ENCODE assay signal across 21 cellular contexts in genomic region chr7:140297192-140297591, GRCh38.
"Had no signal": no experiment of that assay in that cellular context is flagged by ENCODE, and none has a peak within 500 bp of the region (broad histone marks: within the 10 kb centered on the region; RNA-seq: fewer than 3 reads in every experiment).

No MANE protein-coding gene starts in this region.

- FAIRE-seq: astrocyte, endometrium had no signal

- H3K27me3 ChIP-seq: adrenal gland, breast epithelium, gastrocnemius medialis, heart left ventricle, thyroid gland had no signal

- H3K36me3 ChIP-seq: adrenal gland, breast epithelium, gastrocnemius medialis, heart left ventricle, thyroid gland had no signal

- H3K9me3 ChIP-seq: adrenal gland, breast epithelium, gastrocnemius medialis, heart left ventricle, thyroid gland had no signal

- H3K4me1 ChIP-seq: adrenal gland, breast epithelium, gastrocnemius medialis, heart left ventricle had no signal

- ATAC-seq: activated CD4-positive, alpha-beta T cell treated with anti-CD3 and anti-CD28 coated beads for 36 hours; activated CD8-positive, alpha-beta T cell treated with anti-CD3 and anti-CD28 coated beads for 36 hours; activated naive CD4-positive, alpha-beta T cell treated with anti-CD3 and anti-CD28 coated beads, Interleukin-2, amount 50 U/mL, for 72 hours; activated T-cell treated with anti-CD3 and anti-CD28 coated beads, Interleukin-2, amount 50 U/mL, for 4 hours; esophagus mucosa; gastrocnemius medialis; heart left ventricle; left ventricle myocardium superior had no signal

- H3K4me1 Mint-ChIP-seq: activated CD4-positive, alpha-beta T cell treated with anti-CD3 and anti-CD28 coated beads for 36 hours had no signal

- H3K36me3 Mint-ChIP-seq: activated naive CD4-positive, alpha-beta T cell treated with anti-CD3 and anti-CD28 coated beads, Interleukin-2, amount 50 U/mL, for 72 hours had no signal

- DNase-seq: activated CD4-positive, alpha-beta T cell treated with anti-CD3 and anti-CD28 coated beads for 36 hours; activated CD8-positive, alpha-beta T cell treated with anti-CD3 and anti-CD28 coated beads for 36 hours; activated T-cell treated with anti-CD3 and anti-CD28 coated beads, Interleukin-2, amount 50 U/mL, for 4 hours; adrenal gland; gastrocnemius medialis; heart left ventricle; left ventricle myocardium superior; occipital lobe; posterior cingulate gyrus; retina; stimulated activated CD4-positive, alpha-beta T cell treated with anti-CD3 and anti-CD28 coated beads, Interleukin-12 subunit alpha, Interleukin-12 subunit beta, amount 100 ng/mL, for 4 hours; stimulated activated CD4-positive, alpha-beta T cell treated with anti-CD3 and anti-CD28 coated beads, Interleukin-1b, Interleukin-23, amount 100 ng/mL, for 48 hours; stimulated activated CD8-positive, alpha-beta memory T cell treated with anti-CD3 and anti-CD28 coated beads, Interleukin-4, amount 100 ng/mL, for 48 hours; stimulated activated naive CD4-positive, alpha-beta T cell treated with Interleukin-2 at 50 U/mL for 16 hours; thyroid gland had no signal

- H3K27ac Mint-ChIP-seq: activated CD4-positive, alpha-beta T cell treated with anti-CD3 and anti-CD28 coated beads for 36 hours; activated CD8-positive, alpha-beta T cell treated with anti-CD3 and anti-CD28 coated beads for 36 hours; activated naive CD4-positive, alpha-beta T cell treated with anti-CD3 and anti-CD28 coated beads, Interleukin-2, amount 50 U/mL, for 72 hours had no signal

- H3K27ac ChIP-seq: adrenal gland, breast epithelium, coronary artery, gastrocnemius medialis, heart left ventricle, thyroid gland had no signal

- H3K4me3 ChIP-seq: adrenal gland, breast epithelium, coronary artery, gastrocnemius medialis, heart left ventricle, thyroid gland had no signal

- H3K4me3 Mint-ChIP-seq: activated CD4-positive, alpha-beta T cell treated with anti-CD3 and anti-CD28 coated beads for 36 hours; activated CD8-positive, alpha-beta T cell treated with anti-CD3 and anti-CD28 coated beads for 36 hours; activated T-cell treated with anti-CD3 and anti-CD28 coated beads, Interleukin-2, amount 50 U/mL, for 4 hours had no signal

- H3K9me3 Mint-ChIP-seq: activated CD8-positive, alpha-beta T cell treated with anti-CD3 and anti-CD28 coated beads for 36 hours; activated naive CD4-positive, alpha-beta T cell treated with anti-CD3 and anti-CD28 coated beads, Interleukin-2, amount 50 U/mL, for 72 hours; activated T-cell treated with anti-CD3 and anti-CD28 coated beads, Interleukin-2, amount 50 U/mL, for 4 hours had no signal

- H3K27me3 Mint-ChIP-seq: activated CD4-positive, alpha-beta T cell treated with anti-CD3 and anti-CD28 coated beads for 36 hours; activated CD8-positive, alpha-beta T cell treated with anti-CD3 and anti-CD28 coated beads for 36 hours had no signal
